4 cellular contexts compared by ENCODE assay signal in genomic region chr2:222693413-222693812, GRCh38. TPM values are rescaled to one million over a fixed set of nuclear protein-coding genes. Genes with fewer than 3 reads are reported as not detected.
"Had no signal": no experiment of that assay in that cellular context is flagged by ENCODE, and none has a peak within 500 bp of the region (broad histone marks: within the 10 kb centered on the region; RNA-seq: fewer than 3 reads in every experiment).

No MANE protein-coding gene starts in this region.

RNA-seq across cellular contexts. Expression of gene MOGAT1, which starts 22.0 kb away (rescaled TPM):
- total RNA-seq: HT-29, HT1080, IMR-90 had no signal
- polyA plus RNA-seq: IgD-negative memory B cell, IMR-90 had no signal
